In genomic region chr4:113673450-113673849, GRCh38 we compare ENCODE assay signal across 1 cellular context.
TF ChIP-seq lines count a peak whose summit lies in the region.

No MANE protein-coding gene starts in this region.

TF ChIP-seq in IMR-90, 13 proteins besides CTCF, POLR2A, EP300 and RAD21 (continued from another document):
- TF ChIP-seq ELK1 (IDR thresholded peaks at IDR 0.05; ENCODE audit: borderline replicate concordance, low read depth, low read length) (no peak), MXI1 (IDR thresholded peaks at IDR 0.05; ENCODE audit: borderline replicate concordance, low read depth, low read length) (no peak), CEBPB (IDR thresholded peaks at IDR 0.05; ENCODE audit: low read depth, low read length) (no peak), MAZ (IDR thresholded peaks at IDR 0.05; ENCODE audit: borderline replicate concordance, low read depth, low read length) (no peak)
